Comparison of ENCODE assay signal across 18 cellular contexts in the genomic region with DNA sequence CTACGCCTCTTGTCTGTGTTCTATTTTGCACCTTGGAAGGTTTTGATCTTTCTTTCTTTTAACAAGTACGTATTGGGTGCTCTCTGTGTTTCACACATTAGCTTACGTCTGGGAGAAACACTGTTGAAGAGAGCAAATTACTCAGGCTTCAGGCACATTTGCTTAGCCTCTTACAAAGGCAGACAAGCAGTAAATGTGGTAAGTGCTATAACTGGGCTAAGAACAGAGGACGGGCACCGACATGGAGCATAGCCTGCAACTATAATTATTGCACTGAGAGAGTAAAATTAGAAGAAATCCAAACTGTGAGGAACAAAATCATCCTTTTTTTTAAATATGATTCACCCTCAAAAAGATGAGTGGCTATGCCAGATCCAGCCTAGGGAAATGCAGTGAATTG.
"Had no signal": no experiment of that assay in that cellular context is flagged by ENCODE, and none has a peak within 500 bp of the region (broad histone marks: within the 10 kb centered on the region; RNA-seq: fewer than 3 reads in every experiment).

No MANE protein-coding gene starts in this region.

- H3K4me3 Mint-ChIP-seq: effector memory CD8-positive, alpha-beta T cell; immature natural killer cell; naive B cell; nephron; stimulated activated naive B cell treated with anti-CD40 and anti-IgM and Interleukin-4, amounts not matched to agents 10 μg/mL and 1 μg/mL and 100 μg/mL, for 72 hours; stimulated activated naive CD8-positive, alpha-beta T cell treated with anti-CD3 and anti-CD28 coated beads, Interleukin-15, amount 100 ng/mL, for 72 hours; type B pancreatic cell had no signal

- H3K27me3 Mint-ChIP-seq: effector memory CD8-positive, alpha-beta T cell; naive B cell; stimulated activated naive B cell treated with anti-CD40 and anti-IgM and Interleukin-4, amounts not matched to agents 10 μg/mL and 1 μg/mL and 100 μg/mL, for 72 hours; stimulated activated naive CD8-positive, alpha-beta T cell treated with anti-CD3 and anti-CD28 coated beads, Interleukin-15, amount 100 ng/mL, for 72 hours; type B pancreatic cell had no signal

- H3K4me1 ChIP-seq: gastroesophageal sphincter, psoas muscle, right lobe of liver had no signal

- DNase-seq: effector memory CD8-positive, alpha-beta T cell; esophagus squamous epithelium; foreskin fibroblast; glutamatergic neuron; immature natural killer cell; kidney glomerular epithelial cell; mesendoderm; naive B cell; psoas muscle; retina; right lobe of liver; stimulated activated CD4-positive, alpha-beta T cell treated with anti-CD3 and anti-CD28 coated beads, Interleukin-2, amount 100 ng/mL, for 24 hours; stimulated activated CD4-positive, alpha-beta T cell treated with anti-CD3 and anti-CD28 coated beads, Interleukin-4, amount 100 ng/mL, for 4 hours; stimulated activated naive B cell treated with anti-CD40 and anti-IgM and Interleukin-4, amounts not matched to agents 10 μg/mL and 1 μg/mL and 100 μg/mL, for 72 hours; stimulated activated naive CD8-positive, alpha-beta T cell treated with anti-CD3 and anti-CD28 coated beads, Interleukin-15, amount 100 ng/mL, for 72 hours had no signal

- H3K27me3 ChIP-seq: esophagus squamous epithelium, gastroesophageal sphincter, right lobe of liver had no signal

- H3K4me1 Mint-ChIP-seq: nephron had no signal

- H3K9me3 Mint-ChIP-seq: effector memory CD8-positive, alpha-beta T cell; immature natural killer cell; nephron; stimulated activated naive CD8-positive, alpha-beta T cell treated with anti-CD3 and anti-CD28 coated beads, Interleukin-15, amount 100 ng/mL, for 72 hours; type B pancreatic cell had no signal

- ATAC-seq: effector memory CD8-positive, alpha-beta T cell; gastroesophageal sphincter; psoas muscle; right lobe of liver; stimulated activated naive B cell treated with anti-CD40 and anti-IgM and Interleukin-4, amounts not matched to agents 10 μg/mL and 1 μg/mL and 100 μg/mL, for 72 hours; stimulated activated naive CD8-positive, alpha-beta T cell treated with anti-CD3 and anti-CD28 coated beads, Interleukin-15, amount 100 ng/mL, for 72 hours had no signal

- H3K36me3 Mint-ChIP-seq: naive B cell; stimulated activated naive B cell treated with anti-CD40 and anti-IgM and Interleukin-4, amounts not matched to agents 10 μg/mL and 1 μg/mL and 100 μg/mL, for 72 hours; type B pancreatic cell had no signal

- H3K9me3 ChIP-seq: esophagus squamous epithelium, gastroesophageal sphincter, psoas muscle, right lobe of liver had no signal

- H3K27ac Mint-ChIP-seq: nephron; stimulated activated naive B cell treated with anti-CD40 and anti-IgM and Interleukin-4, amounts not matched to agents 10 μg/mL and 1 μg/mL and 100 μg/mL, for 72 hours; stimulated activated naive CD8-positive, alpha-beta T cell treated with anti-CD3 and anti-CD28 coated beads, Interleukin-15, amount 100 ng/mL, for 72 hours; type B pancreatic cell had no signal

- H3K4me3 ChIP-seq: esophagus squamous epithelium, gastroesophageal sphincter, psoas muscle, right lobe of liver had no signal

- H3K27ac ChIP-seq: gastroesophageal sphincter, psoas muscle, right lobe of liver had no signal

- H3K36me3 ChIP-seq: esophagus squamous epithelium, gastroesophageal sphincter, right lobe of liver had no signal
